ENCODE assay signal across 9 cellular contexts in genomic region chr9:114551750-114552685, GRCh38. TPM values are rescaled to one million over a fixed set of nuclear protein-coding genes. Genes with fewer than 3 reads are reported as not detected.
A peak's percentile ranks its signal among the peaks of the same experiment; 100 is the strongest.
DNase-seq lines count a peak whose midpoint lies in the region; ATAC-seq and TF ChIP-seq lines count a peak whose summit lies in the region.
"Had no signal": no experiment of that assay in that cellular context is flagged by ENCODE, and none has a peak within 500 bp of the region (broad histone marks: within the 10 kb centered on the region; RNA-seq: fewer than 3 reads in every experiment).

No MANE protein-coding gene starts in this region.

- TF ChIP-seq POLR2A in thyroid gland (IDR thresholded peaks at IDR 0.05) = no peak

- no peak for TF ChIP-seq CTCF in thyroid gland (IDR thresholded peaks at IDR 0.05)

- no peak overlapping the region for H3K9ac ChIP-seq in adipocyte (ENCODE audit: low read length)

- H3K36me3 ChIP-seq in adipocyte (ENCODE audit: control insufficient read depth, insufficient read depth, low read length, severe bottlenecking) (no peaks in the 10 kb centered on the region), thyroid gland (no peaks in the 10 kb centered on the region)

- no peak for ATAC-seq in GM21723 (IDR thresholded peaks at IDR 0.05; ENCODE audit: unreplicated experiment)
- no peak for ATAC-seq in GM21825 (IDR thresholded peaks at IDR 0.05; ENCODE audit: unreplicated experiment)

- no peak overlapping the region for H3K27ac ChIP-seq in thyroid gland
- H3K27ac ChIP-seq: 22Rv1 had no signal

- H3K4me3 ChIP-seq in adipocyte (ENCODE audit: low read length) (no peak overlapping the region), thyroid gland (replicated peaks in 1 of 3) (no peak overlapping the region)

- intact Hi-C loops in thyroid gland (cut with DNase I) = no loop called here

- H3K27me3 ChIP-seq in adipocyte (replicated peaks; ENCODE audit: control insufficient read depth, insufficient read depth, low read length) = no peaks in the 10 kb centered on the region
- H3K27me3 ChIP-seq in thyroid gland = no peaks in the 10 kb centered on the region

- peaks cover 16% of the 10 kb centered on the region for H3K4me1 ChIP-seq in adipocyte (ENCODE audit: control insufficient read depth, insufficient read depth, low read length)
- H3K4me1 ChIP-seq in thyroid gland = no peaks in the 10 kb centered on the region

- H3K9me3 ChIP-seq in adipocyte (ENCODE audit: control insufficient read depth, low read length) = peaks cover 7% of the 10 kb centered on the region
- no peaks in the 10 kb centered on the region for H3K9me3 ChIP-seq in thyroid gland

- peak; percentile 21 for DNase-seq in DMS 273 (lab: John Stamatoyannopoulos, UW; ENCODE audit: unreplicated experiment)
- DNase-seq in DMS 273 treated with DMSO at 0.1 percent for 48 hours (lab: John Stamatoyannopoulos, UW) = no peak
- DNase-seq in adipocyte (ENCODE audit: low read depth) = peak; percentile 96
- DNase-seq in iPS-NIHi11 (ENCODE audit: low spot score) = peak; percentile 74
- peak; percentile 11 to 13 for DNase-seq in thyroid gland
- DNase-seq in NCI-H446 (lab: John Stamatoyannopoulos, UW) = no peak

- WGBS in thyroid gland, 2 donors = 78% methylated on average over 6 of the region's 6 CpGs

RNA-seq across cellular contexts. Expression of gene ATP6V1G1, which starts 35.6 kb away (rescaled TPM):
- 100 to 1,000 TPM; 193 to 223 (median 200) TPM for total RNA-seq in thyroid gland

RNA-seq across cellular contexts. Expression of gene WHRN, which starts 46.7 kb away (rescaled TPM):
- total RNA-seq in thyroid gland = 10 to 100 TPM in 2 of 4 donors, 1 to 10 TPM in 2; 7.4 to 13.0 (median 10.9) TPM

RNA-seq across cellular contexts. Expression of gene TMEM268, which starts 59.1 kb away (rescaled TPM):
- total RNA-seq in thyroid gland = 10 to 100 TPM in 3 of 4 donors, 1 to 10 TPM in 1; 7.0 to 18.3 (median 13.0) TPM

Comparison
In these comparisons a context has a peak if more than half of its experiments do, and no peak if none do; other contexts are left out.
1. DNase-seq: peak in DMS 273 (single experiment), adipocyte (single experiment), iPS-NIHi11 (single experiment) and thyroid gland (2 of 2); none in DMS 273 treated with DMSO at 0.1 percent for 48 hours (single experiment) and NCI-H446 (0 of 2).